In genomic region chr6:105713474-105714118, GRCh38 we compare ENCODE assay signal across 22 cellular contexts.
DNase-seq lines count a peak whose midpoint lies in the region; ATAC-seq and TF ChIP-seq lines count a peak whose summit lies in the region.
"Had no signal": no experiment of that assay in that cellular context is flagged by ENCODE, and none has a peak within 500 bp of the region (broad histone marks: within the 10 kb centered on the region; RNA-seq: fewer than 3 reads in every experiment).

No MANE protein-coding gene starts in this region.

- ATAC-seq in activated T-cell treated with anti-CD3 and anti-CD28 coated beads, Interleukin-2, amount 50 U/mL, for 72 hours (replicated peaks in 1 of 2), result no peak
- ATAC-seq in activated T-cell treated with anti-CD3 and anti-CD28 coated beads, Interleukin-2, amount 50 U/mL, for 4 hours, result no peak
- ATAC-seq in WTC11, result no peak
- ATAC-seq: activated CD4-positive, CD25-positive, alpha-beta regulatory T cell treated with anti-CD3 and anti-CD28 coated beads, Interleukin-2, amount 50 U/mL, for 24 hours; CD8-positive, alpha-beta T cell; natural killer cell; T-helper 17 cell had no signal

- H3K27me3 Mint-ChIP-seq in activated T-cell treated with anti-CD3 and anti-CD28 coated beads, Interleukin-2, amount 50 U/mL, for 72 hours (ENCODE audit: low read depth), result peaks cover 18% of the 10 kb centered on the region
- no peaks in the 10 kb centered on the region for H3K27me3 Mint-ChIP-seq in activated T-cell treated with anti-CD3 and anti-CD28 coated beads, Interleukin-2, amount 50 U/mL, for 4 hours (ENCODE audit: low read depth)
- peaks cover 4% of the 10 kb centered on the region; the same call in 1 of the 2 replicates for H3K27me3 Mint-ChIP-seq in WTC11 (ENCODE audit: low read depth)
- H3K27me3 Mint-ChIP-seq: T-helper 17 cell had no signal

- CTCF ChIA-PET in WTC11 (lab: Charles Lee), result no interaction called here

- POLR2A ChIA-PET in WTC11 (lab: Charles Lee), result no interaction called here

- no peak overlapping the region for H3K4me3 Mint-ChIP-seq in activated T-cell treated with anti-CD3 and anti-CD28 coated beads, Interleukin-2, amount 50 U/mL, for 72 hours
- no peak overlapping the region for H3K4me3 Mint-ChIP-seq in activated T-cell treated with anti-CD3 and anti-CD28 coated beads, Interleukin-2, amount 50 U/mL, for 4 hours
- no peak overlapping the region for H3K4me3 Mint-ChIP-seq in WTC11
- H3K4me3 Mint-ChIP-seq: CD8-positive, alpha-beta T cell; endodermal cell; natural killer cell; T-helper 17 cell had no signal

- TF ChIP-seq CTCF in WTC11 (IDR thresholded peaks at IDR 0.05), result no peak

- H3K9me3 Mint-ChIP-seq in activated T-cell treated with anti-CD3 and anti-CD28 coated beads, Interleukin-2, amount 50 U/mL, for 72 hours, result peaks cover 8 to 14% of the 10 kb centered on the region in 2 donors
- H3K9me3 Mint-ChIP-seq in activated T-cell treated with anti-CD3 and anti-CD28 coated beads, Interleukin-2, amount 50 U/mL, for 4 hours, result peaks cover 19% of the 10 kb centered on the region
- peaks cover 55% of the 10 kb centered on the region for H3K9me3 Mint-ChIP-seq in WTC11

- H3K4me1 Mint-ChIP-seq in activated T-cell treated with anti-CD3 and anti-CD28 coated beads, Interleukin-2, amount 50 U/mL, for 72 hours (ENCODE audit: low read depth), result no peaks in the 10 kb centered on the region
- no peaks in the 10 kb centered on the region for H3K4me1 Mint-ChIP-seq in activated T-cell treated with anti-CD3 and anti-CD28 coated beads, Interleukin-2, amount 50 U/mL, for 4 hours (ENCODE audit: low read depth)
- H3K4me1 Mint-ChIP-seq in WTC11, result peaks cover 18% of the 10 kb centered on the region
- H3K4me1 Mint-ChIP-seq: endodermal cell, natural killer cell, T-helper 17 cell had no signal

- H3K27ac Mint-ChIP-seq in activated T-cell treated with anti-CD3 and anti-CD28 coated beads, Interleukin-2, amount 50 U/mL, for 72 hours, result peak overlapping the region; percentile 89
- no peak overlapping the region for H3K27ac Mint-ChIP-seq in WTC11
- H3K27ac Mint-ChIP-seq: CD8-positive, alpha-beta T cell; endodermal cell; natural killer cell; T-helper 17 cell had no signal

- H3K36me3 Mint-ChIP-seq in activated T-cell treated with anti-CD3 and anti-CD28 coated beads, Interleukin-2, amount 50 U/mL, for 72 hours (ENCODE audit: insufficient read depth in 2 of 2), result peaks cover 11 to 15% of the 10 kb centered on the region in 2 donors
- peaks cover 5% of the 10 kb centered on the region for H3K36me3 Mint-ChIP-seq in activated T-cell treated with anti-CD3 and anti-CD28 coated beads, Interleukin-2, amount 50 U/mL, for 4 hours (ENCODE audit: insufficient read depth)
- peaks cover 46% of the 10 kb centered on the region for H3K36me3 Mint-ChIP-seq in WTC11
- H3K36me3 Mint-ChIP-seq: CD8-positive, alpha-beta T cell had no signal

- DNase-seq in activated T-cell treated with anti-CD3 and anti-CD28 coated beads, Interleukin-2, amount 50 U/mL, for 72 hours, result no peak
- no peak for DNase-seq in activated T-cell treated with anti-CD3 and anti-CD28 coated beads, Interleukin-2, amount 50 U/mL, for 4 hours
- DNase-seq in M059J (ENCODE audit: low read depth) (peak; percentile 27), WTC11 (ENCODE audit: low spot score) (no peak), myocyte (ENCODE audit: low read depth) (peak; percentile 7), T-helper 9 cell (no peak), cerebellum (ENCODE audit: low spot score) (no peak)
- no peak for DNase-seq in stimulated activated CD4-positive, alpha-beta T cell treated with anti-CD3 and anti-CD28 coated beads, Interleukin-4, amount 100 ng/mL, for 1 hour
- DNase-seq: activated effector memory CD4-positive, alpha-beta T cell treated with Interleukin-2 at 50 U/mL for 16 hours; anterior cingulate cortex; CD8-positive, alpha-beta T cell; endodermal cell; mammary epithelial cell; natural killer cell; NCI-H1694; NCI-H526; PC-9; SJCRH30; small intestine; stimulated activated CD4-positive, alpha-beta T cell treated with anti-CD3 and anti-CD28 coated beads, Interleukin-4, amount 100 ng/mL, for 24 hours; T-helper 17 cell had no signal

TF ChIP-seq in WTC11, 78 proteins besides CTCF, POLR2A, EP300 and RAD21:
- TF ChIP-seq TP53 (CRISPR knock-in tag; IDR thresholded peaks at IDR 0.05) (no peak), ZNF396 (CRISPR knock-in tag; IDR thresholded peaks at IDR 0.05; ENCODE audit: borderline replicate concordance) (no peak), ZNF317 (CRISPR knock-in tag; IDR thresholded peaks at IDR 0.05; ENCODE audit: borderline replicate concordance, low read depth) (peak; percentile 98)

Comparison
In these comparisons a context has a peak if more than half of its experiments do, and no peak if none do; other contexts are left out.
1. DNase-seq: peak in M059J (single experiment) and myocyte (single experiment); none in activated T-cell treated with anti-CD3 and anti-CD28 coated beads, Interleukin-2, amount 50 U/mL, for 72 hours (0 of 2), activated T-cell treated with anti-CD3 and anti-CD28 coated beads, Interleukin-2, amount 50 U/mL, for 4 hours (single experiment), WTC11 (single experiment), stimulated activated CD4-positive, alpha-beta T cell treated with anti-CD3 and anti-CD28 coated beads, Interleukin-4, amount 100 ng/mL, for 1 hour (single experiment), T-helper 9 cell (single experiment) and cerebellum (single experiment).